1 cellular context compared by ENCODE assay signal in the genomic region with DNA sequence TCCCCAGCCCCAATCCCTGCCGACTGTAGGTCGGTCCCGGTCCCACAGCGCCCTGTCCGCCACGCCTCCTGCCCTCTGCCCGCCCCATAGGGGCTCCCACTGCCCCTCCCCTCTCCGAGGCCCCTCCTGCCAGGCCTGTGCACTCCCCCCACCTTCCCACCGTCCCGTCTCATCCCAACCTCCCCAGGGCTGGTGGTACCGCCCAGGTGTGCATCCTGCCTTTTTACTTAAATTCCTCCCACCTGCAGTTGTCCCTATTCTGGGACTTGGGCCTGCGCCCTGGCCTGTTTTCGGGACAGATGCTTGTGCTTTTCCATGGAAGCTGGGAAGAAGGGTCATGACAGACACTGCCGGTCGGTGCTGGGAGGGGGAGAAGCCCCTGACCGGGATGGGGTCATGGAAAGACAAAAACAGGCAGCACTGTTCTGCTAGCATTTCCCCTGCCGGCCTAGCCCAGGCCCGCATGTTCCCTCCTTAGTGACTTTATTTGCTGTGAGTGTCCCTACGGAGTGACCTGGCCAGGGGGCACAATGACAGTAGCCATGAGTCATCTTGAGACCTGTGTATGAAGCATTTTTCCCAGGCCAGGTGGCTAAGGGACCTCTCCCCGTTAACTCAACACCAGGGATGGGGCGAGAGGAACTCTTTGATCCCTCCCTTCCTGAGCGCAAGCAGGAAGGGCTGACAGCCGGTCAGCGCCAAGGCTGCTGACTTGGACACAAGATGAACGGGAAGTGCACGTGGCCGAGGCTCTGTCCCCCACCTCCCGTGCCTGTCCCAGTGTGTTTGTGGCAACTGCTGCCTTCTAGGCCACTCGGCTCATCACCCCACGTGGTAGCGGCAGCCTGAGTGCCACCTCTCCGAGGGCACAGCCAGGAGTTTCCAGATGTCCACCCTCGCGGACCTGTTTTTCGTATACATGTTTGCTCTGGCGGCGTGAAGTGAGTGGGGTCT.
A peak's percentile ranks its signal among the peaks of the same experiment; 100 is the strongest.
TF ChIP-seq lines count a peak whose summit lies in the region.

No MANE protein-coding gene starts in this region.

TF ChIP-seq in K562, 482 proteins besides CTCF, POLR2A, EP300 and RAD21 (continued from another document):
- TF ChIP-seq, protein P1, sequence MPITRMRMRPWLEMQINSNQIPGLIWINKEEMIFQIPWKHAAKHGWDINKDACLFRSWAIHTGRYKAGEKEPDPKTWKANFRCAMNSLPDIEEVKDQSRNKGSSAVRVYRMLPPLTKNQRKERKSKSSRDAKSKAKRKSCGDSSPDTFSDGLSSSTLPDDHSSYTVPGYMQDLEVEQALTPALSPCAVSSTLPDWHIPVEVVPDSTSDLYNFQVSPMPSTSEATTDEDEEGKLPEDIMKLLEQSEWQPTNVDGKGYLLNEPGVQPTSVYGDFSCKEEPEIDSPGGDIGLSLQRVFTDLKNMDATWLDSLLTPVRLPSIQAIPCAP (CRISPR knock-in tag; IDR thresholded peaks at IDR 0.05; ENCODE audit: borderline replicate concordance) = no peak
- TF ChIP-seq, protein P2, sequence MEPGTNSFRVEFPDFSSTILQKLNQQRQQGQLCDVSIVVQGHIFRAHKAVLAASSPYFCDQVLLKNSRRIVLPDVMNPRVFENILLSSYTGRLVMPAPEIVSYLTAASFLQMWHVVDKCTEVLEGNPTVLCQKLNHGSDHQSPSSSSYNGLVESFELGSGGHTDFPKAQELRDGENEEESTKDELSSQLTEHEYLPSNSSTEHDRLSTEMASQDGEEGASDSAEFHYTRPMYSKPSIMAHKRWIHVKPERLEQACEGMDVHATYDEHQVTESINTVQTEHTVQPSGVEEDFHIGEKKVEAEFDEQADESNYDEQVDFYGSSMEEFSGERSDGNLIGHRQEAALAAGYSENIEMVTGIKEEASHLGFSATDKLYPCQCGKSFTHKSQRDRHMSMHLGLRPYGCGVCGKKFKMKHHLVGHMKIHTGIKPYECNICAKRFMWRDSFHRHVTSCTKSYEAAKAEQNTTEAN (CRISPR knock-in tag; IDR thresholded peaks at IDR 0.05) = no peak
- TF ChIP-seq, protein P3, sequence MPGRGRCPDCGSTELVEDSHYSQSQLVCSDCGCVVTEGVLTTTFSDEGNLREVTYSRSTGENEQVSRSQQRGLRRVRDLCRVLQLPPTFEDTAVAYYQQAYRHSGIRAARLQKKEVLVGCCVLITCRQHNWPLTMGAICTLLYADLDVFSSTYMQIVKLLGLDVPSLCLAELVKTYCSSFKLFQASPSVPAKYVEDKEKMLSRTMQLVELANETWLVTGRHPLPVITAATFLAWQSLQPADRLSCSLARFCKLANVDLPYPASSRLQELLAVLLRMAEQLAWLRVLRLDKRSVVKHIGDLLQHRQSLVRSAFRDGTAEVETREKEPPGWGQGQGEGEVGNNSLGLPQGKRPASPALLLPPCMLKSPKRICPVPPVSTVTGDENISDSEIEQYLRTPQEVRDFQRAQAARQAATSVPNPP (IDR thresholded peaks at IDR 0.05; ENCODE audit: borderline replicate concordance, insufficient read depth, insufficient read length) = no peak
- no peak for TF ChIP-seq ZNF212 (CRISPR knock-in tag; IDR thresholded peaks at IDR 0.05)
- TF ChIP-seq ZBTB7A (IDR thresholded peaks at IDR 0.05; ENCODE audit: borderline replicate concordance, control insufficient read depth, low read depth, low read length) = 0 out of 2 replicates have a peak, but pooled peaks have one; percentile 56
- no peak for TF ChIP-seq PTRF (tag; IDR thresholded peaks at IDR 0.05)
- TF ChIP-seq CREB1 (IDR thresholded peaks at IDR 0.05) = no peak
- TF ChIP-seq CREB1 (CRISPR knock-in tag; IDR thresholded peaks at IDR 0.05) = no peak
- no peak for TF ChIP-seq ZC3H11A (IDR thresholded peaks at IDR 0.05; ENCODE audit: low read depth, low read length)
- TF ChIP-seq TBL1XR1 (IDR thresholded peaks at IDR 0.05; ENCODE audit: low read length in 2 of 2) = no peak
- TF ChIP-seq ZBTB34 (CRISPR knock-in tag; IDR thresholded peaks at IDR 0.05) = no peak
- TF ChIP-seq ZNF764 (CRISPR knock-in tag; IDR thresholded peaks at IDR 0.05; ENCODE audit: low read depth) = no peak
- TF ChIP-seq, protein P4, sequence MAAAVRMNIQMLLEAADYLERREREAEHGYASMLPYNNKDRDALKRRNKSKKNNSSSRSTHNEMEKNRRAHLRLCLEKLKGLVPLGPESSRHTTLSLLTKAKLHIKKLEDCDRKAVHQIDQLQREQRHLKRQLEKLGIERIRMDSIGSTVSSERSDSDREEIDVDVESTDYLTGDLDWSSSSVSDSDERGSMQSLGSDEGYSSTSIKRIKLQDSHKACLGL (CRISPR knock-in tag; IDR thresholded peaks at IDR 0.05; ENCODE audit: borderline replicate concordance, poor library complexity, severe bottlenecking) = no peak
